ENCODE assay signal across 9 cellular contexts in the genomic region with DNA sequence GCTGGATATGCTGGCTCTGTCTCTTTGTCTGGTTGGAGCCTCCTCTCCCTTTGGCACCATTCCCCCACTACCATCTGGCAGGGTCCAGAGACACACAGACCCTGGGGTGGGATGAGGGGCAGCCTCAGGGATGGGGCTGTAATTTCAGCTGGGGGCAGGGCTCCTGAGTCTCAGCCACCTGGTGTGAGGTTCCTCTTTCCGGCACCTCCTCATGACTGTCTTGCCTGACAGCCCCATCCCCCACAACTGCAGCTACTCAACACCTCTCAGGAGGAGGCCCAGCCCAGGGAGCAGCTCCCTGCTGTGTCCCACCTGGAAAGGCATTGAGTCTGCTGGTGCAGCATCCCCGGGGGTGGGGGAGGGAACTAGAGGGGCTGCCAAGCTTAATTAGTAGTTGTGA. TPM values are rescaled to one million over a fixed set of nuclear protein-coding genes. Genes with fewer than 3 reads are reported as not detected.
DNase-seq lines count a peak whose midpoint lies in the region; ATAC-seq and TF ChIP-seq lines count a peak whose summit lies in the region.
"Had no signal": no experiment of that assay in that cellular context is flagged by ENCODE, and none has a peak within 500 bp of the region (broad histone marks: within the 10 kb centered on the region; RNA-seq: fewer than 3 reads in every experiment).

No MANE protein-coding gene starts in this region.

- no peaks in the 10 kb centered on the region for H3K9me3 Mint-ChIP-seq in CD8-positive, alpha-beta T cell
- H3K9me3 Mint-ChIP-seq: activated naive CD4-positive, alpha-beta T cell treated with anti-CD3 and anti-CD28 coated beads, Interleukin-2, amount 50 U/mL, for 24 hours had no signal

- no peaks in the 10 kb centered on the region for H3F3A ChIP-seq in OCI-LY1 (ENCODE audit: insufficient read depth, low read length)

- ATAC-seq in CD8-positive, alpha-beta T cell, result no peak
- ATAC-seq in GM19324 (IDR thresholded peaks at IDR 0.05; ENCODE audit: low FRiP score, unreplicated experiment) (peak; percentile 61), HG03280 (IDR thresholded peaks at IDR 0.05; ENCODE audit: unreplicated experiment) (peak; percentile 82), Right ventricle myocardium inferior (no peak)

- CTCF ChIA-PET in CD8-positive, alpha-beta T cell (lab: Charles Lee), result interaction anchor here (1.0 to 3.4 kb wide), 4 partner anchors 11 to 385 kb away, joined by 3 to 20 read pairs (median 4); partner anchors contain the start of genes IRGM and RPS14

- H3K4me1 ChIP-seq in CD8-positive, alpha-beta T cell (ENCODE audit: insufficient read depth, low read length), result peaks cover 20% of the 10 kb centered on the region
- peaks cover 39% of the 10 kb centered on the region for H3K4me1 ChIP-seq in OCI-LY1 (ENCODE audit: insufficient read depth, low read length, severe bottlenecking)
- H3K4me1 ChIP-seq in effector memory CD4-positive, alpha-beta T cell (ENCODE audit: control insufficient read depth, insufficient read depth, low read length, poor library complexity, severe bottlenecking), result peaks cover 6% of the 10 kb centered on the region
- peaks cover 27 to 40% (median 34%) of the 10 kb centered on the region in 4 donors for H3K4me1 ChIP-seq in esophagus muscularis mucosa

- peak overlapping the region; percentile 25; the same call in 1 of the 2 replicates for H3K4me2 ChIP-seq in OCI-LY1 (ENCODE audit: low read length)

- intact Hi-C loops in CD8-positive, alpha-beta T cell (cut with DNase I, micrococcal nuclease), result no loop called here
- intact Hi-C loops in cardiac septum (cut with DNase I) (loop anchor here (10.0 kb wide), 1 partner anchor 384 kb away; the partner anchor contains the start of gene IRGM), Right ventricle myocardium inferior (cut with DNase I) (no loop called here), esophagus muscularis mucosa (cut with DNase I) (no loop called here)

- no peaks in the 10 kb centered on the region for H3K9me2 ChIP-seq in OCI-LY1 (ENCODE audit: low read depth, low read length)

- no peaks in the 10 kb centered on the region for H4K20me1 ChIP-seq in OCI-LY1 (ENCODE audit: insufficient read depth, low read length)

- H3K4me3 ChIP-seq in CD8-positive, alpha-beta T cell (ENCODE audit: low read depth, low read length), result no peak overlapping the region
- H3K4me3 ChIP-seq in OCI-LY1 (ENCODE audit: low read depth, low read length, poor library complexity, severe bottlenecking), result no peak overlapping the region
- H3K4me3 ChIP-seq in effector memory CD4-positive, alpha-beta T cell (ENCODE audit: insufficient read depth, low read depth, low read length, poor library complexity, severe bottlenecking), result no peak overlapping the region
- no peak overlapping the region for H3K4me3 ChIP-seq in esophagus muscularis mucosa

- H3K4me3 Mint-ChIP-seq in CD8-positive, alpha-beta T cell, result no peak overlapping the region
- H3K4me3 Mint-ChIP-seq: activated naive CD4-positive, alpha-beta T cell treated with anti-CD3 and anti-CD28 coated beads, Interleukin-2, amount 50 U/mL, for 24 hours had no signal

- peak in 1 of 7 experiments; percentile 40 for DNase-seq in CD8-positive, alpha-beta T cell
- DNase-seq in cardiac septum (ENCODE audit: low spot score) (no peak), Right ventricle myocardium inferior (ENCODE audit: missing footprints) (no peak), esophagus muscularis mucosa (ENCODE audit: extremely low spot score) (no peak)
- DNase-seq in effector memory CD4-positive, alpha-beta T cell, result no peak

- no peaks in the 10 kb centered on the region for H3K79me2 ChIP-seq in OCI-LY1 (ENCODE audit: insufficient read depth, low read length)

- POLR2A ChIA-PET in CD8-positive, alpha-beta T cell (lab: Charles Lee), result no interaction called here

- 100% methylated on average over 1 of the region's 2 CpGs for WGBS in esophagus muscularis mucosa

- peak overlapping the region; percentile 44 for H3K9ac ChIP-seq in OCI-LY1 (ENCODE audit: low read length)

- no peaks in the 10 kb centered on the region for H3K27me3 Mint-ChIP-seq in CD8-positive, alpha-beta T cell (ENCODE audit: low read depth)
- H3K27me3 Mint-ChIP-seq: activated naive CD4-positive, alpha-beta T cell treated with anti-CD3 and anti-CD28 coated beads, Interleukin-2, amount 50 U/mL, for 24 hours had no signal

- TF ChIP-seq POLR2A in esophagus muscularis mucosa (IDR thresholded peaks at IDR 0.05; ENCODE audit: low read depth), result no peak

- peaks cover 37% of the 10 kb centered on the region for H3K4me1 Mint-ChIP-seq in CD8-positive, alpha-beta T cell (ENCODE audit: low read depth)

- no peak for TF ChIP-seq EP300 in esophagus muscularis mucosa (IDR thresholded peaks at IDR 0.05)

- H3K9me3 ChIP-seq in CD8-positive, alpha-beta T cell (ENCODE audit: low read length), result no peaks in the 10 kb centered on the region
- H3K9me3 ChIP-seq in OCI-LY1 (ENCODE audit: low read length) (no peaks in the 10 kb centered on the region), esophagus muscularis mucosa (no peaks in the 10 kb centered on the region)
- H3K9me3 ChIP-seq in effector memory CD4-positive, alpha-beta T cell (ENCODE audit: control insufficient read depth, low read length), result no peaks in the 10 kb centered on the region

- TF ChIP-seq CTCF in CD8-positive, alpha-beta T cell (IDR thresholded peaks at IDR 0.05), result no peak
- no peak for TF ChIP-seq CTCF in OCI-LY1 (IDR thresholded peaks at IDR 0.05; ENCODE audit: low read length)
- no peak for TF ChIP-seq CTCF in esophagus muscularis mucosa (IDR thresholded peaks at IDR 0.05)

- no peak overlapping the region for H3K27ac ChIP-seq in CD8-positive, alpha-beta T cell (ENCODE audit: low read depth, low read length)
- H3K27ac ChIP-seq in OCI-LY1 (ENCODE audit: low read depth, low read length, poor library complexity, severe bottlenecking) (peak overlapping the region; percentile 89), esophagus muscularis mucosa (replicated peaks in 1 of 4) (no peak overlapping the region)
- no peak overlapping the region for H3K27ac ChIP-seq in effector memory CD4-positive, alpha-beta T cell (ENCODE audit: insufficient read depth, low read length, poor library complexity, severe bottlenecking)

- H3K36me3 Mint-ChIP-seq in CD8-positive, alpha-beta T cell, result no peaks in the 10 kb centered on the region
- H3K36me3 Mint-ChIP-seq: activated naive CD4-positive, alpha-beta T cell treated with anti-CD3 and anti-CD28 coated beads, Interleukin-2, amount 50 U/mL, for 24 hours had no signal

- H3K36me3 ChIP-seq in CD8-positive, alpha-beta T cell (ENCODE audit: insufficient read depth, low read length), result no peaks in the 10 kb centered on the region
- H3K36me3 ChIP-seq in OCI-LY1 (ENCODE audit: insufficient read depth, low read length) (no peaks in the 10 kb centered on the region), esophagus muscularis mucosa (no peaks in the 10 kb centered on the region)
- H3K36me3 ChIP-seq in effector memory CD4-positive, alpha-beta T cell (ENCODE audit: control insufficient read depth, insufficient read depth, low read length), result no peaks in the 10 kb centered on the region

- no peaks in the 10 kb centered on the region for H3K27me3 ChIP-seq in CD8-positive, alpha-beta T cell (ENCODE audit: insufficient read depth, low read length)
- H3K27me3 ChIP-seq in OCI-LY1 (ENCODE audit: insufficient read depth, low read length), result no peaks in the 10 kb centered on the region
- no peaks in the 10 kb centered on the region for H3K27me3 ChIP-seq in effector memory CD4-positive, alpha-beta T cell (replicated peaks; ENCODE audit: control insufficient read depth, insufficient read depth, low read length, poor library complexity, severe bottlenecking)
- H3K27me3 ChIP-seq in esophagus muscularis mucosa, result no peaks in the 10 kb centered on the region

- no peak overlapping the region for H2AFZ ChIP-seq in OCI-LY1 (ENCODE audit: low read length)

- H3K27ac Mint-ChIP-seq in CD8-positive, alpha-beta T cell, result peak overlapping the region; percentile 81

RNA-seq across cellular contexts. Expression of gene RPS14, which starts 11.7 kb away (rescaled TPM):
- 1,000 to 10,000 TPM; 5,604 to 5,613 TPM for total RNA-seq in CD8-positive, alpha-beta T cell
- total RNA-seq in cardiac septum, result 852 TPM
- 1,267 TPM for total RNA-seq in Right ventricle myocardium inferior
- 1,000 to 10,000 TPM; 1,492 to 3,727 (median 2,626) TPM for total RNA-seq in esophagus muscularis mucosa

RNA-seq across cellular contexts. Expression of gene NDST1, which starts 46.7 kb away (rescaled TPM):
- under 1 TPM; 0.11 to 0.22 TPM for total RNA-seq in CD8-positive, alpha-beta T cell
- 67.6 TPM for total RNA-seq in cardiac septum
- total RNA-seq in Right ventricle myocardium inferior, result 60.4 TPM
- total RNA-seq in esophagus muscularis mucosa, result 100 to 1,000 TPM in 1 of 4 donors, 10 to 100 TPM in 3; 48.2 to 113 (median 74.5) TPM

RNA-seq across cellular contexts. Expression of gene CD74, which starts 48.5 kb away (rescaled TPM):
- total RNA-seq in CD8-positive, alpha-beta T cell, result 100 to 1,000 TPM; 401 to 411 TPM
- 239 TPM for total RNA-seq in cardiac septum
- 327 TPM for total RNA-seq in Right ventricle myocardium inferior
- 100 to 1,000 TPM; 270 to 595 (median 555) TPM for total RNA-seq in esophagus muscularis mucosa

Comparison
In these comparisons a context has a peak if more than half of its experiments do, and no peak if none do; other contexts are left out.
1. ATAC-seq: peak in GM19324 (single experiment) and HG03280 (single experiment); none in CD8-positive, alpha-beta T cell (single experiment) and Right ventricle myocardium inferior (single experiment).
2. RNA of gene NDST1, which starts 46.7 kb away (total RNA-seq): 48.2 to 113 TPM in esophagus muscularis mucosa, 67.6 TPM in cardiac septum (single experiment) and 60.4 TPM in Right ventricle myocardium inferior (single experiment); 0.11 to 0.22 TPM in CD8-positive, alpha-beta T cell; every median in the first group is over 10 times any median in the second.